32 cellular contexts compared by ENCODE assay signal in the genomic region with DNA sequence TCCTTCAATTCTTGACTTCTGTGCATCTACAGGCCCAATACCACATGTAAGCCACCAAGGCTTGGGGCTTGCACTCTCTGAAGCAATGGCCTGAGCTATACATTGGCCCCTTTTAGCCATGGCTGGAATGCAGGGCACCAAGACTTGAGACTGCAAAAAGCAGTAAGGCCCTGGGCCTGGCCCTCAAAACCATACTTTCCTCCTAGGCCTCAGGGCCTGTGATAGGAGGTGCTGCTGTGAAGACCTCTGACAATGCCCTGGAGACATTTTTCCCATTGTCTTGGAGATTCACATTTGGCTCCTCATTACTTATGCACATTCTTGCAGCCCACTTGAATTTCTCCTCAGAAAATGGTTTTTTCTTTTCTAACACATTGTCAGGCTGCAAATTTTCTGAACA.
"Had no signal": no experiment of that assay in that cellular context is flagged by ENCODE, and none has a peak within 500 bp of the region (broad histone marks: within the 10 kb centered on the region; RNA-seq: fewer than 3 reads in every experiment).

No MANE protein-coding gene starts in this region.

- ATAC-seq: activated T-cell treated with anti-CD3 and anti-CD28 coated beads, Interleukin-2, amount 50 U/mL, for 4 hours; activated T-helper 17 cell treated with anti-CD3 and anti-CD28 coated beads, Interleukin-2, amount 50 U/mL, for 72 hours; body of pancreas; effector memory CD8-positive, alpha-beta T cell; T-helper 17 cell had no signal

- H3K27ac Mint-ChIP-seq: activated CD4-positive, alpha-beta memory T cell treated with anti-CD3 and anti-CD28 coated beads, Interleukin-2, amount 10 ng/mL, durations not matched to agents 7 days and 5 days; activated CD4-positive, alpha-beta T cell treated with anti-CD3 and anti-CD28 coated beads, Interleukin-2, amount 10 ng/mL, durations not matched to agents 7 days and 5 days; activated naive CD8-positive, alpha-beta T cell; activated T-helper 17 cell treated with anti-CD3 and anti-CD28 coated beads, Interleukin-2, amount 50 U/mL, for 72 hours; effector memory CD8-positive, alpha-beta T cell; T-helper 17 cell; T-helper 2 cell treated with Interferon-gamma antibody and Interleukin-4, amounts not matched to agents 5 μg/mL and 100 μg/mL, for 36 hours had no signal

- FAIRE-seq: colon, endometrium, endothelial cell of umbilical vein had no signal

- H3K4me1 Mint-ChIP-seq: activated CD4-positive, alpha-beta memory T cell treated with anti-CD3 and anti-CD28 coated beads, Interleukin-2, amount 10 ng/mL, durations not matched to agents 7 days and 5 days; activated T-helper 17 cell treated with anti-CD3 and anti-CD28 coated beads, Interleukin-2, amount 50 U/mL, for 72 hours; T-helper 17 cell had no signal

- H3K36me3 ChIP-seq: esophagus squamous epithelium had no signal

- H3K27me3 Mint-ChIP-seq: activated CD4-positive, alpha-beta memory T cell treated with anti-CD3 and anti-CD28 coated beads, Interleukin-2, amount 10 ng/mL, durations not matched to agents 7 days and 5 days; activated CD4-positive, alpha-beta T cell treated with anti-CD3 and anti-CD28 coated beads, Interleukin-2, amount 10 ng/mL, durations not matched to agents 7 days and 5 days; activated naive CD8-positive, alpha-beta T cell; activated T-helper 17 cell treated with anti-CD3 and anti-CD28 coated beads, Interleukin-2, amount 50 U/mL, for 72 hours; effector memory CD8-positive, alpha-beta T cell; T-helper 17 cell had no signal

- H3K9me3 ChIP-seq: body of pancreas, esophagus squamous epithelium had no signal

- H3K27ac ChIP-seq: body of pancreas, epithelial cell of prostate, esophagus squamous epithelium had no signal

- H3K4me3 Mint-ChIP-seq: activated CD4-positive, alpha-beta memory T cell treated with anti-CD3 and anti-CD28 coated beads, Interleukin-2, amount 10 ng/mL, durations not matched to agents 7 days and 5 days; activated CD4-positive, alpha-beta T cell treated with anti-CD3 and anti-CD28 coated beads, Interleukin-2, amount 10 ng/mL, durations not matched to agents 7 days and 5 days; activated naive CD8-positive, alpha-beta T cell; activated T-cell treated with anti-CD3 and anti-CD28 coated beads, Interleukin-2, amount 50 U/mL, for 4 hours; activated T-helper 17 cell treated with anti-CD3 and anti-CD28 coated beads, Interleukin-2, amount 50 U/mL, for 72 hours; effector memory CD8-positive, alpha-beta T cell; T-helper 17 cell; T-helper 2 cell treated with Interferon-gamma antibody and Interleukin-4, amounts not matched to agents 5 μg/mL and 100 μg/mL, for 36 hours had no signal

- H3K4me1 ChIP-seq: body of pancreas, esophagus squamous epithelium had no signal

- H3K4me3 ChIP-seq: body of pancreas, esophagus squamous epithelium had no signal

- H3K36me3 Mint-ChIP-seq: activated naive CD8-positive, alpha-beta T cell had no signal

- DNase-seq: activated CD4-positive, alpha-beta memory T cell treated with anti-CD3 and anti-CD28 coated beads, Interleukin-2, amount 10 ng/mL, durations not matched to agents 7 days and 5 days; activated CD4-positive, alpha-beta T cell treated with anti-CD3 and anti-CD28 coated beads for 1 hour; activated CD4-positive, alpha-beta T cell treated with anti-CD3 and anti-CD28 coated beads for 4 hours; activated CD4-positive, alpha-beta T cell treated with anti-CD3 and anti-CD28 coated beads, Interleukin-2, amount 10 ng/mL, durations not matched to agents 7 days and 5 days; activated CD4-positive, alpha-beta T cell treated with anti-CD3 and anti-CD28 coated beads, Interleukin-2, amount 50 U/mL, for 4 hours; activated CD8-positive, alpha-beta memory T cell treated with anti-CD3 and anti-CD28 coated beads for 24 hours; activated effector memory CD4-positive, alpha-beta T cell treated with Interleukin-2 at 50 U/mL for 16 hours; activated gamma-delta T cell treated with Interleukin-2 at 50 U/mL for 16 hours; activated naive CD4-positive, alpha-beta T cell treated with anti-CD3 and anti-CD28 coated beads, Interleukin-2, amount 50 U/mL, for 16 hours; activated naive CD4-positive, alpha-beta T cell treated with Interleukin-2 at 50 U/mL for 16 hours; activated T-cell treated with anti-CD3 and anti-CD28 coated beads, Interleukin-2, amount 50 U/mL, for 4 hours; amniotic stem cell; anterior cingulate cortex; body of pancreas; caudate nucleus; cortex of kidney; dermis blood vessel endothelial cell; effector CD4-positive, alpha-beta T cell; effector memory CD8-positive, alpha-beta T cell; esophagus squamous epithelium; foreskin melanocyte; head of caudate nucleus; T-helper 1 cell; T-helper 17 cell; T1000 had no signal

- H3K27me3 ChIP-seq: body of pancreas, esophagus squamous epithelium had no signal
